ENCODE assay signal across 11 cellular contexts in the genomic region with DNA sequence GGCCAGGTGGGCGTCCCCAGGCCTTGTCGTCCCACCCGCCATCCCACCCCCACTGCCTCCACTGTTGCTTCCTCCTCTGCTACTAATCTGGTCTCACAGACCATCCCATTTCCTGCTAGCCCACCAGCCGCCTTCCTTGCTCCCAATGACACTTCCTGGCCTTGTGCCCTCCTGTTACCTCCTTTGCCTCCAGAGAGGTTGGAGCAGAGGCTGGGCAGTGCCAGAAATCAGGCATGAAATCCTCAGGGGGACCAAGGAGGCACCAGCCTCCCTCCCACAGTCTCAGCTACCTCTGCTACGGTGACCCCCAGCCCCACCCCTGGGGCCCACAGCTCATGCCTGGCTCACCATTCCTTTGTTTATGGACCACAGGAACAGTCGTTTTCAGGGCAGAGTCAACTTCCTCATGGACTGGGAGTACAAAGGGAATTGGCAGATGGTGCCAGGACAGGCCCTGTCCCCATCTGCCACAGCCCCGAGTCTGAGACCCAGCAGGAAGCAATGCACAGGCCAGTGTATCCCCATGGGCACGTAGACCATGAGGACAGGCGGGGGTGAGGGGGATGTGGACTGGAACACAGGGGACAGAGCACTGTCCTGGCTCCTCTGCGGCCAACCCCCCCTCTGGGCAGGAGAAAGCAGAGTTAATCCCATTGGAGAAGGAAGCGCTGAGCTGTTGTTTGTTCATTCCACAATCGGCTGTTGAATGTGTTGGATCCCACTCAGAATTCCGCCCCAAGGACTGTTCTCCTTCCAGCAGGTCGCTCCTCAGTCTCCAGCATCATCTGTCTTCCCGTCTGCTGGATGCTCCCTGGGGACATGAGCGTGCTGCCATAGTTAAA. TPM values are rescaled to one million over a fixed set of nuclear protein-coding genes. Genes with fewer than 3 reads are reported as not detected.
DNase-seq lines count a peak whose midpoint lies in the region; ATAC-seq and TF ChIP-seq lines count a peak whose summit lies in the region.
"Had no signal": no experiment of that assay in that cellular context is flagged by ENCODE, and none has a peak within 500 bp of the region (broad histone marks: within the 10 kb centered on the region; RNA-seq: fewer than 3 reads in every experiment).

No MANE protein-coding gene starts in this region.

- H2AFZ ChIP-seq in parathyroid adenoma, result no peak overlapping the region

- DNase-seq in D341Med (ENCODE audit: low spot score) (peak; percentile 71), Peyer's patch (no peak), fibroblast of the aortic adventitia (ENCODE audit: low read depth) (peak; percentile 97)
- no peak for DNase-seq in NK-92 treated with Interleukin-12 subunit alpha and Interleukin-12 subunit beta, amount 100 ng/mL, for 24 hours (lab: John Stamatoyannopoulos, UW)
- DNase-seq: activated naive CD8-positive, alpha-beta T cell treated with anti-CD3 and anti-CD28 coated beads, Interleukin-2, amount 50 U/mL, for 24 hours; NCI-H2029; T1000 had no signal

- ATAC-seq in HG03457 (IDR thresholded peaks at IDR 0.05; ENCODE audit: unreplicated experiment), result no peak
- no peak for ATAC-seq in GM21576 (IDR thresholded peaks at IDR 0.05; ENCODE audit: unreplicated experiment)
- no peak for ATAC-seq in HG02623 (IDR thresholded peaks at IDR 0.05; ENCODE audit: unreplicated experiment)
- ATAC-seq: activated naive CD8-positive, alpha-beta T cell treated with anti-CD3 and anti-CD28 coated beads, Interleukin-2, amount 50 U/mL, for 24 hours had no signal

- no peaks in the 10 kb centered on the region for H3K27me3 ChIP-seq in Peyer's patch
- no peaks in the 10 kb centered on the region for H3K27me3 ChIP-seq in parathyroid adenoma (ENCODE audit: control insufficient read depth, insufficient read depth, low read length)

- H3K4me3 ChIP-seq in Peyer's patch, result no peak overlapping the region
- H3K4me3 ChIP-seq in fibroblast of the aortic adventitia (ENCODE audit: low read depth, low read length), result no peak overlapping the region
- no peak overlapping the region for H3K4me3 ChIP-seq in parathyroid adenoma (ENCODE audit: low read depth, low read length)

- no peak overlapping the region for H3K4me2 ChIP-seq in parathyroid adenoma (ENCODE audit: low read length)

- H3K9me3 ChIP-seq in Peyer's patch, result no peaks in the 10 kb centered on the region
- no peaks in the 10 kb centered on the region for H3K9me3 ChIP-seq in parathyroid adenoma (ENCODE audit: control insufficient read depth, low read length)

- H3K79me2 ChIP-seq in parathyroid adenoma, result no peaks in the 10 kb centered on the region

- H3K27ac ChIP-seq in Peyer's patch (peak overlapping the region in 3 of 4 donors; percentile 3 to 24 (median 13)), parathyroid adenoma (peak overlapping the region; percentile 11)

- no peak for TF ChIP-seq CTCF in Peyer's patch (IDR thresholded peaks at IDR 0.05)
- TF ChIP-seq CTCF in fibroblast of the aortic adventitia (IDR thresholded peaks at IDR 0.05; ENCODE audit: insufficient read depth, low read length), result no peak
- no peak for TF ChIP-seq CTCF in parathyroid adenoma (IDR thresholded peaks at IDR 0.05)

- no peaks in the 10 kb centered on the region for H3K36me3 ChIP-seq in Peyer's patch
- no peaks in the 10 kb centered on the region for H3K36me3 ChIP-seq in parathyroid adenoma (ENCODE audit: control insufficient read depth, insufficient read depth, low read length)

- H3K4me1 ChIP-seq in Peyer's patch, result no peaks in the 10 kb centered on the region
- H3K4me1 ChIP-seq in parathyroid adenoma, result peaks cover 3% of the 10 kb centered on the region

- TF ChIP-seq POLR2A in Peyer's patch (IDR thresholded peaks at IDR 0.05), result no peak

- H3K9ac ChIP-seq in parathyroid adenoma, result no peak overlapping the region

RNA-seq across cellular contexts. Expression of a gene that starts 2.2 kb away (rescaled TPM):
- total RNA-seq in Peyer's patch (10 to 100 TPM in 3 of 4 donors, 1 to 10 TPM in 1; 5.3 to 28.1 (median 11.4) TPM), fibroblast of the aortic adventitia (ENCODE audit: low replicate concordance) (2.9 and 7.0 TPM in 2 replicates)

Comparison
In these comparisons a context has a peak if more than half of its experiments do, and no peak if none do; other contexts are left out.
1. DNase-seq: peak in D341Med (single experiment) and fibroblast of the aortic adventitia (single experiment); none in Peyer's patch (0 of 3) and NK-92 treated with Interleukin-12 subunit alpha and Interleukin-12 subunit beta, amount 100 ng/mL, for 24 hours (single experiment).